ENCODE assay signal across 8 cellular contexts in the genomic region with DNA sequence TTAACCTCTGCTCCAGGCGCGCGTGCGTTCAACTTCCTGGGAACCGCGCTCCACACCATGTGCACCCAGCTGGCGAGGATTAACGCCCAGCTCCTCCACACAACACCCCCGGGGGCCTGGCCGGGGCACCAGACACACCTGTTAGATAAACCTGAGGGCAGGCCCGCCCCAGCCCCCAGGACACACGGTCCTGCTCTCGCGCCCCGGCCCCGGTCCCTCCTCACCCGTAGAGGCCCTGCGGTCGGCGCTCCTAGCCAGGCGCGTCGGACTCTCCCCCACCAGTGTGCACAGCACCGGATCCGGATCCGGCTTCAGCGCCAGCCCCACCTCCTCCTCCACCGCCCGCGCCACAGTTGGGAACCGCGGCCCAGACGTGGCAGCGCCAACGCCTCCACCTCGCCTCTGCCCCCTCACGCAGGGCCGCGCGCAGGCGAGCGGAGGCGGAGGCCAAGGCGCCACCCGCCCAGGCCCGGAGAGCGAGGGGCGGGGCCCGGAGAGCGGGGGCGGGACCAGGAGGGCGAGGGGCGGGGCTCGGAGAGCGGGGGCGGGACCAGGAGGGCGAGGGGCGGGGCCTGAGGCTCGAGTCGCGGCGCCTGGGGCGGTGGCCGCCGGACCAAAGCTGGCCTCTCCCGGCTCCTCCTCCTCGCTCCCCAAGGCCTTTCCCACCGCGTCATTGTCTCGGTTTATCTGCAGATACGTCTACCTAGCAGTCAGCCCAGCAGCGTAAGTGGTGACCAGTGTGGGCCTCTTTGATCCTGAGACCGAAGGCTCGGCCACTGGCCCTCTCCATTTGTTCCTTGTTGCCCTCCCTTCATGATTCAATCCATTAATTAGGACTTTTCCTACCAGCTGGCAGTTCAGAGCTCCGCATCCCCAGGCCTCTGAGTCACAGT. TPM values are rescaled to one million over a fixed set of nuclear protein-coding genes. Genes with fewer than 3 reads are reported as not detected.
DNase-seq lines count a peak whose midpoint lies in the region; ATAC-seq and TF ChIP-seq lines count a peak whose summit lies in the region.

A gene (minus strand): TSS at position 404 of the 893 bp plus-strand sequence. CDS start 6,957 bp downstream, outside the sequence.

- H3K4me3 ChIP-seq in GM12875 (ENCODE audit: low read depth, low read length) (peak within 1 kb of the TSS; percentile 83), adipocyte (ENCODE audit: low read length) (peak within 1 kb of the TSS; percentile 98), cardiac muscle cell (peak within 1 kb of the TSS; percentile 48), parathyroid adenoma (ENCODE audit: low read depth, low read length) (peak within 1 kb of the TSS; percentile 83), tibial artery (peak within 1 kb of the TSS; percentile 60 to 85)

- peaks cover 3% of the 10 kb centered on the region for H3K79me2 ChIP-seq in parathyroid adenoma

- H3K27me3 ChIP-seq in adipocyte (replicated peaks; ENCODE audit: control insufficient read depth, insufficient read depth, low read length) (no peaks in the 10 kb centered on the region), cardiac muscle cell (no peaks in the 10 kb centered on the region), parathyroid adenoma (ENCODE audit: control insufficient read depth, insufficient read depth, low read length) (no peaks in the 10 kb centered on the region), tibial artery (no peaks in the 10 kb centered on the region)

- peaks cover 39% of the 10 kb centered on the region for H3K4me1 ChIP-seq in adipocyte (ENCODE audit: control insufficient read depth, insufficient read depth, low read length)
- H3K4me1 ChIP-seq in cardiac muscle cell (ENCODE audit: low read depth) = peaks cover 6% of the 10 kb centered on the region
- H3K4me1 ChIP-seq in parathyroid adenoma = peaks cover 3% of the 10 kb centered on the region
- H3K4me1 ChIP-seq in tibial artery = peaks cover 0 to 38% (median 15%) of the 10 kb centered on the region in 4 donors

- peak within 1 kb of the TSS; percentile 72 for H3K4me2 ChIP-seq in parathyroid adenoma (ENCODE audit: low read length)

- no peaks in the 10 kb centered on the region for H3K9me3 ChIP-seq in adipocyte (ENCODE audit: control insufficient read depth, low read length)
- H3K9me3 ChIP-seq in cardiac muscle cell (ENCODE audit: low read depth) = no peaks in the 10 kb centered on the region
- no peaks in the 10 kb centered on the region for H3K9me3 ChIP-seq in parathyroid adenoma (ENCODE audit: control insufficient read depth, low read length)
- H3K9me3 ChIP-seq in tibial artery = no peaks in the 10 kb centered on the region

- H3K27ac ChIP-seq in cardiac muscle cell (peak within 1 kb of the TSS; percentile 67), parathyroid adenoma (peak within 1 kb of the TSS; percentile 79), tibial artery (peak within 1 kb of the TSS; percentile 79 to 94)

- peak; percentile 100 for DNase-seq in NCI-H1417 treated with DMSO at 0.1 percent for 48 hours (lab: John Stamatoyannopoulos, UW)
- DNase-seq in T follicular helper cell (ENCODE audit: low read depth) = peak; percentile 84
- peak; percentile 96 for DNase-seq in adipocyte (ENCODE audit: low read depth)
- peak; percentile 89 to 96 for DNase-seq in cardiac muscle cell (ENCODE audit: low read depth in 1 of 2, low spot score in 1 of 2)
- peak; percentile 78 to 93 for DNase-seq in tibial artery

- H2AFZ ChIP-seq in parathyroid adenoma = peak within 1 kb of the TSS; percentile 99

- intact Hi-C loops in tibial artery (cut with DNase I; ENCODE audit: low total_unique reads) = loop anchor here (5.0 kb wide), 1 partner anchor 59 kb away; a partner anchor contains a TSS

- H3K36me3 ChIP-seq in adipocyte (ENCODE audit: control insufficient read depth, insufficient read depth, low read length, severe bottlenecking) = no peaks in the 10 kb centered on the region
- H3K36me3 ChIP-seq in cardiac muscle cell = no peaks in the 10 kb centered on the region
- H3K36me3 ChIP-seq in parathyroid adenoma (ENCODE audit: control insufficient read depth, insufficient read depth, low read length) = no peaks in the 10 kb centered on the region
- H3K36me3 ChIP-seq in tibial artery = no peaks in the 10 kb centered on the region

- no peak for TF ChIP-seq CTCF in GM12875 (IDR thresholded peaks at IDR 0.05; ENCODE audit: borderline replicate concordance, insufficient read depth, low read depth, low read length)
- TF ChIP-seq CTCF in cardiac muscle cell (IDR thresholded peaks at IDR 0.05; ENCODE audit: low read depth, low read length) = no peak
- no peak for TF ChIP-seq CTCF in parathyroid adenoma (IDR thresholded peaks at IDR 0.05)
- no peak for TF ChIP-seq CTCF in tibial artery (IDR thresholded peaks at IDR 0.05)

- H3K9ac ChIP-seq in adipocyte (ENCODE audit: low read length) (peak within 1 kb of the TSS; percentile 92), parathyroid adenoma (peak within 1 kb of the TSS; percentile 63)

- peak; percentile 91 for ATAC-seq in HG02763 (IDR thresholded peaks at IDR 0.05; ENCODE audit: unreplicated experiment)

RNA-seq across cellular contexts. Expression of the gene that starts here (rescaled TPM):
- total RNA-seq in cardiac muscle cell = 9.6 and 10.8 TPM in 2 replicates
- polyA plus RNA-seq in cardiac muscle cell = 13.0 and 14.2 TPM in 2 replicates

Comparison
In these comparisons a context has a peak if more than half of its experiments do, and no peak if none do; other contexts are left out.
1. Peak in every context shown above with its lines: DNase-seq, ATAC-seq, H3K4me3 ChIP-seq and H3K27ac ChIP-seq.
2. H3K4me3 ChIP-seq: peak in every context shown above with its lines; median percentile 98 in adipocyte; 83 in GM12875; 83 in parathyroid adenoma; 72 in tibial artery; 48 in cardiac muscle cell.